10 cellular contexts compared by ENCODE assay signal in the genomic region with DNA sequence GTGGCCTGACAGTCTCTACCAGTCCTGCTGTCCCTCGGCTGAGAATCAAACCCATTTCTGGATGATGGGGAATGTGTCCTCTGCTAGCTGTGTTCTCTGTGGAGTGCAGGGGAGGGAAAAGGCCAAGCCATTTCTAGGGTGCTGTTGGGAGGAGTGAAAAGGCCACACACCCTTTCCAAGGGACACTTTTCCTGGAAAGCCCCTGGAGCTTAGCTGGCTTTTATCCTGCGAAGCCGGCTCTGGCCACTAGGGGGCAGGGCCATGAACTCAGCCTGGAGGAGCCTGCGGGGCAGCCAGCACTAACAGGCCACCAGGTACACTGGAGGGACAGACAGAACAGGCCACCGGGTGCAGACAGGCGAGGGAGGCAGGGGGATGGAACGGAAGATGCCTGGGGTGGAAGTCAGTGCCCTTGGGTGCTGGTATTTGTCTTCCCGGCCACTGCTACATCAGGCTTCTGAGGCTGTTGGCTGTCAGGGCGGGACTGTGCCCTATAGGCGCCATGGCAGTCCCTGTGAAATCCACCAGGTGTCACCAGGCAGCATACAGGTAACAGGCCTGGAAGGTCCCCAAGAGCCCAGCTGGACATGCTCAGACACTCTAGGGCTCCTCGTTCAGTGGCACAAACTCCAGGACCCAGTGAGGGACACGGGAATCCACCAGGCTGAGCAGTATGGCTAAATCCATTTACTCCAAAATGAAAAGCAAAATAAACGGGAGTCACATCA. TPM values are rescaled to one million over a fixed set of nuclear protein-coding genes. Genes with fewer than 3 reads are reported as not detected.
DNase-seq lines count a peak whose midpoint lies in the region; ATAC-seq, FAIRE-seq and TF ChIP-seq lines count a peak whose summit lies in the region.
"Not testable (repeated sequence)": the region's sequence is repeated elsewhere in the genome, so short reads cannot be mapped to it uniquely, and the experiment has no call there.
"Had no signal": no experiment of that assay in that cellular context is flagged by ENCODE, and none has a peak within 500 bp of the region (broad histone marks: within the 10 kb centered on the region; RNA-seq: fewer than 3 reads in every experiment).

No MANE protein-coding gene starts in this region.

- H3K9me3 ChIP-seq in mucosa of descending colon, upper lobe of right lung: not testable (repeated sequence)

- not testable (repeated sequence) for H3K36me3 Mint-ChIP-seq in WTC11

- not testable (repeated sequence) for H3K4me3 ChIP-seq in epithelial cell of esophagus (ENCODE audit: low read length); mucosa of descending colon; upper lobe of right lung

- not testable (repeated sequence) for H3K4me3 Mint-ChIP-seq in WTC11

- not testable (repeated sequence) for H3K27me3 Mint-ChIP-seq in WTC11 (ENCODE audit: low read depth)

- not testable (repeated sequence) for H3K4me1 ChIP-seq in mucosa of descending colon (ENCODE audit: low read depth); upper lobe of right lung

- not testable (repeated sequence) for H3K27ac Mint-ChIP-seq in WTC11

- peak; percentile 76 for TF ChIP-seq CTCF in WTC11 (IDR thresholded peaks at IDR 0.05)
- TF ChIP-seq CTCF in epithelial cell of esophagus (IDR thresholded peaks at IDR 0.05; ENCODE audit: insufficient read depth, low read depth, low read length, missing control alignments) = peak; percentile 31
- TF ChIP-seq CTCF in mucosa of descending colon (IDR thresholded peaks at IDR 0.05) = peak; percentile 64
- TF ChIP-seq CTCF in upper lobe of right lung (IDR thresholded peaks at IDR 0.05) = peak; percentile 61

- POLR2A ChIA-PET in WTC11 (lab: Charles Lee) = not testable (repeated sequence)

- not testable (repeated sequence) for H3K27me3 ChIP-seq in upper lobe of right lung

- not testable (repeated sequence) for DNase-seq in GM12891 (ENCODE audit: insufficient read length, low spot score); epithelial cell of esophagus (ENCODE audit: low read depth)
- DNase-seq in WTC11 (ENCODE audit: low spot score) = peak; percentile 77
- peak; percentile 36 for DNase-seq in activated effector memory CD4-positive, alpha-beta T cell treated with Interleukin-2 at 50 U/mL for 16 hours
- DNase-seq in mucosa of descending colon = peak in 2 of 3 donors; percentile 50 to 76
- peak; percentile 30 to 45 for DNase-seq in stimulated activated CD4-positive, alpha-beta T cell treated with anti-CD3 and anti-CD28 coated beads, Interleukin-1b, Interleukin-23, amount 100 ng/mL, for 4 hours (ENCODE audit: low read depth in 2 of 2)
- DNase-seq in upper lobe of right lung = peak; percentile 80

- not testable (repeated sequence) for H3K4me1 Mint-ChIP-seq in WTC11

- CTCF ChIA-PET in WTC11 (lab: Charles Lee) = interaction anchor here (1.2 to 1.8 kb wide), 5 partner anchors 12 to 242 kb away, joined by 4 to 11 read pairs (median 5); no protein-coding TSS in a partner anchor

- H3K36me3 ChIP-seq in mucosa of descending colon (ENCODE audit: low read depth); upper lobe of right lung: not testable (repeated sequence)

- not testable (repeated sequence) for H3K27ac ChIP-seq in upper lobe of right lung

- ATAC-seq in HG03108 (IDR thresholded peaks at IDR 0.05; ENCODE audit: unreplicated experiment) (peak; percentile 59), WTC11 (peak; percentile 96), mucosa of descending colon (peak; percentile 99), upper lobe of right lung (peak; percentile 97)

- TF ChIP-seq POLR2A in GM12891 (IDR thresholded peaks at IDR 0.05; ENCODE audit: low read depth, low read length) = not testable (repeated sequence)

- intact Hi-C loops in mucosa of descending colon (cut with DNase I, micrococcal nuclease); upper lobe of right lung (cut with DNase I): not testable (repeated sequence)

- not testable (repeated sequence) for H3K9me3 Mint-ChIP-seq in WTC11

- FAIRE-seq in GM12891 (lab: Jason Lieb, UNC) = peak; percentile 54

RNA-seq across cellular contexts. Expression of a gene that starts 16.5 kb away (rescaled TPM):
- polyA plus RNA-seq in GM12891 (2012; ENCODE audit: low read depth, missing spikeins) = not detected
- 3.1 to 6.0 TPM (median 5.7 TPM) in 3 replicates for total RNA-seq in WTC11 (2021)
- total RNA-seq in mucosa of descending colon = not detected
- not detected for total RNA-seq in upper lobe of right lung
- total RNA-seq: Daoy, dermis blood vessel endothelial cell had no signal
